ENCODE assay signal across 8 cellular contexts in genomic region chr2:198127627-198128026, GRCh38.
DNase-seq lines count a peak whose midpoint lies in the region; ATAC-seq and TF ChIP-seq lines count a peak whose summit lies in the region.

No MANE protein-coding gene starts in this region.

- intact Hi-C loops in left ventricle myocardium inferior (cut with micrococcal nuclease), result loop anchor here (5.0 kb wide), 1 partner anchor 325 kb away; the partner anchor contains the start of gene PLCL1

- H3K27me3 ChIP-seq in HL-60 (ENCODE audit: insufficient read depth, poor library complexity, severe bottlenecking), result no peaks in the 10 kb centered on the region
- H3K27me3 ChIP-seq in left ventricle myocardium inferior (ENCODE audit: low read depth), result no peaks in the 10 kb centered on the region
- H3K27me3 ChIP-seq in smooth muscle cell (ENCODE audit: low read depth), result no peaks in the 10 kb centered on the region

- H3K36me3 ChIP-seq in left ventricle myocardium inferior (no peaks in the 10 kb centered on the region), smooth muscle cell (ENCODE audit: low read depth) (no peaks in the 10 kb centered on the region)

- WGBS in smooth muscle cell (ENCODE audit: low lambda C conversion rate), result 21% methylated on average over 1 of the region's 1 CpG

- H3K9me3 ChIP-seq in left ventricle myocardium inferior (replicated peaks) (no peaks in the 10 kb centered on the region), smooth muscle cell (replicated peaks; ENCODE audit: low read depth) (no peaks in the 10 kb centered on the region)

- peaks cover 43% of the 10 kb centered on the region for H3K4me1 ChIP-seq in left ventricle myocardium inferior
- no peaks in the 10 kb centered on the region for H3K4me1 ChIP-seq in smooth muscle cell (ENCODE audit: low read depth)

- H3K27ac ChIP-seq in HL-60 (replicated peaks) (no peak overlapping the region), left ventricle myocardium inferior (replicated peaks) (no peak overlapping the region), smooth muscle cell (ENCODE audit: low read depth) (no peak overlapping the region)

- no peaks in the 10 kb centered on the region for H3K79me2 ChIP-seq in smooth muscle cell (ENCODE audit: low read depth)

- no peaks in the 10 kb centered on the region for H3F3A ChIP-seq in smooth muscle cell (ENCODE audit: low read depth)

- DNase-seq in AG08395 (ENCODE audit: low spot score) (peak; percentile 66), HL-60 (ENCODE audit: low read depth in 1 of 2, low spot score in 1 of 2) (peak; percentile 18 to 51), RPMI8226 (peak; percentile 68), left ventricle myocardium inferior (peak; percentile 14), smooth muscle cell (lab: John Stamatoyannopoulos, UW; ENCODE audit: unreplicated experiment) (no peak)
- DNase-seq in activated naive CD8-positive, alpha-beta T cell treated with anti-CD3 and anti-CD28 coated beads, Interleukin-2, amount 50 U/mL, for 16 hours (ENCODE audit: low read depth, low spot score), result peak; percentile 3

- H3K4me3 ChIP-seq in HL-60 (replicated peaks; ENCODE audit: insufficient read depth, low read length) (no peak overlapping the region), left ventricle myocardium inferior (no peak overlapping the region), smooth muscle cell (no peak overlapping the region)

- H4K20me1 ChIP-seq in smooth muscle cell (ENCODE audit: low read depth), result no peaks in the 10 kb centered on the region

- H3K4me2 ChIP-seq in smooth muscle cell, result no peak overlapping the region

- peak; percentile 27 for TF ChIP-seq CTCF in HL-60 (IDR thresholded peaks at IDR 0.05; ENCODE audit: insufficient read depth, low read length)
- TF ChIP-seq CTCF in left ventricle myocardium inferior (IDR thresholded peaks at IDR 0.05; ENCODE audit: borderline replicate concordance), result peak; percentile 76
- TF ChIP-seq CTCF in smooth muscle cell (IDR thresholded peaks at IDR 0.05; ENCODE audit: borderline replicate concordance, insufficient read depth, poor library complexity, severe bottlenecking), result peak; percentile 60

- ATAC-seq in GM18861 (IDR thresholded peaks at IDR 0.05; ENCODE audit: unreplicated experiment) (peak; percentile 67), GM18520 (IDR thresholded peaks at IDR 0.05; ENCODE audit: unreplicated experiment) (no peak)

- no peak overlapping the region for H3K9ac ChIP-seq in smooth muscle cell (ENCODE audit: low read depth)

- H2AFZ ChIP-seq in smooth muscle cell (ENCODE audit: low read depth), result no peak overlapping the region
